9 cellular contexts compared by ENCODE assay signal in the genomic region with DNA sequence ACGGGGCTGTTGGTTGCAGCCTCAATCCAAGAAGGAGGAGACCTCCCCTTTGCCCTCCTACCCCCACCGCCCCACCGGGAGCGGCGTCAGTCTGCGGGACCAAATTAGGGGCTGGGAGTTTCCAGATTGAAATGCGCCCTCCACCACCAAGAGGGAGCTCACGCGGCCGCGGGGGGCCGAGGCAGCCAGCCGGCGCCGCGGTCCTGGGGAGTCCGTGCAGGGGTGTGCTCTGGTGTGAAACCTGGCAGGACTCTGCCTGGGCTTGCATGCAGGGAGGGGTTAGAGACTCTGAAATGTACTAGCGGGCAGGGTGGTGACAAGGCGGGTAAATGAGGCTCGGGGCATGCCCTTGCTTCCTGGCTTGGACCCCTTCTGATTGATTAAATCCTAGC. TPM values are rescaled to one million over a fixed set of nuclear protein-coding genes. Genes with fewer than 3 reads are reported as not detected.
DNase-seq lines count a peak whose midpoint lies in the region; ATAC-seq and TF ChIP-seq lines count a peak whose summit lies in the region.
"Had no signal": no experiment of that assay in that cellular context is flagged by ENCODE, and none has a peak within 500 bp of the region (broad histone marks: within the 10 kb centered on the region; RNA-seq: fewer than 3 reads in every experiment).

No MANE protein-coding gene starts in this region.

- DNase-seq in astrocyte of the cerebellum (ENCODE audit: low read depth) = no peak
- no peak for DNase-seq in activated CD4-positive, CD25-positive, alpha-beta regulatory T cell (lab: John Stamatoyannopoulos, UW)
- DNase-seq in SIG-M5 treated with dmso at 0.1 percent for 504 hours (lab: John Stamatoyannopoulos, UW; ENCODE audit: unreplicated experiment) = no peak
- no peak for DNase-seq in NCI-H2196 (lab: John Stamatoyannopoulos, UW; ENCODE audit: unreplicated experiment)
- DNase-seq in central memory CD4-positive, alpha-beta T cell = no peak
- DNase-seq: effector CD8-positive, alpha-beta T cell had no signal

- ATAC-seq in HG02642 (IDR thresholded peaks at IDR 0.05; ENCODE audit: poor library complexity, unreplicated experiment) = peak; percentile 42

- TF ChIP-seq CTCF in astrocyte of the cerebellum (IDR thresholded peaks at IDR 0.05; ENCODE audit: low read depth, low read length, missing control alignments) = no peak

- H3K4me3 ChIP-seq in astrocyte of the cerebellum (ENCODE audit: low read depth, low read length) (peak overlapping the region; percentile 82), iPS-15b (ENCODE audit: low read depth, low read length) (peak overlapping the region; percentile 60), skeletal muscle satellite cell (ENCODE audit: low read length) (peak overlapping the region; percentile 85)

- in situ Hi-C loops in astrocyte of the cerebellum (cut with HindIII; ENCODE audit: low sequenced_read_pairs) = no loop called here

- H3K9me3 ChIP-seq in iPS-15b (ENCODE audit: control insufficient read depth, insufficient read depth, low read length) (no peaks in the 10 kb centered on the region), skeletal muscle satellite cell (replicated peaks; ENCODE audit: low read length) (no peaks in the 10 kb centered on the region)

- peak overlapping the region; percentile 86 for H3K4me2 ChIP-seq in skeletal muscle satellite cell (ENCODE audit: low read length)

- H3K4me1 ChIP-seq in iPS-15b (ENCODE audit: control insufficient read depth, insufficient read depth, low read length) = peaks cover 2% of the 10 kb centered on the region
- peaks cover 12% of the 10 kb centered on the region for H3K4me1 ChIP-seq in skeletal muscle satellite cell (ENCODE audit: control insufficient read depth, insufficient read depth, low read length)

- H3K27me3 ChIP-seq in iPS-15b (ENCODE audit: control insufficient read depth, insufficient read depth, low read length) (peaks cover 59% of the 10 kb centered on the region), skeletal muscle satellite cell (ENCODE audit: control insufficient read depth, insufficient read depth, low read length) (no peaks in the 10 kb centered on the region)

- H3K36me3 ChIP-seq in iPS-15b (ENCODE audit: control insufficient read depth, insufficient read depth, low read length) = no peaks in the 10 kb centered on the region
- no peaks in the 10 kb centered on the region for H3K36me3 ChIP-seq in skeletal muscle satellite cell (ENCODE audit: insufficient read depth, low read length)

- H3K9ac ChIP-seq in iPS-15b (ENCODE audit: low read depth, low read length) (no peak overlapping the region), skeletal muscle satellite cell (ENCODE audit: low read depth, low read length) (peak overlapping the region; percentile 84)

RNA-seq across cellular contexts. Expression of gene FBN2, which starts 1.0 kb away (rescaled TPM):
- 6.3 and 40.0 TPM in 2 replicates for total RNA-seq in skeletal muscle satellite cell (2012; rRNA removed)
